22 cellular contexts compared by ENCODE assay signal in genomic region chr2:213171147-213171546, GRCh38. TPM values are rescaled to one million over a fixed set of nuclear protein-coding genes. Genes with fewer than 3 reads are reported as not detected.
DNase-seq lines count a peak whose midpoint lies in the region; ATAC-seq, FAIRE-seq and TF ChIP-seq lines count a peak whose summit lies in the region.
"Had no signal": no experiment of that assay in that cellular context is flagged by ENCODE, and none has a peak within 500 bp of the region (broad histone marks: within the 10 kb centered on the region; RNA-seq: fewer than 3 reads in every experiment).

No MANE protein-coding gene starts in this region.

- peaks cover 13% of the 10 kb centered on the region for H3K4me1 Mint-ChIP-seq in neural progenitor cell
- H3K4me1 Mint-ChIP-seq: CD14-positive monocyte; CD8-positive, alpha-beta memory T cell had no signal

- DNase-seq in HepG2 (ENCODE audit: low spot score) (no peak), right lobe of liver (no peak), neural progenitor cell (ENCODE audit: low spot score) (no peak), HTR-8/SVneo (ENCODE audit: insufficient read length, low spot score) (no peak), C1 segment of cervical spinal cord (lab: John Stamatoyannopoulos, UW) (no peak), NCI-H748 (lab: John Stamatoyannopoulos, UW; ENCODE audit: unreplicated experiment) (no peak)
- no peak for DNase-seq in activated CD4-positive, alpha-beta T cell treated with anti-CD3 and anti-CD28 coated beads, Interleukin-2, amount 50 U/mL, for 4 hours
- DNase-seq: CD4-positive, alpha-beta T cell; CD8-positive, alpha-beta memory T cell; DMS 273 treated with DMSO at 0.1 percent for 48 hours; DMS79; EL; GDM1; GOT3; HFFc6 had no signal

- peaks cover 4% of the 10 kb centered on the region for H3K27me3 Mint-ChIP-seq in neural progenitor cell (ENCODE audit: insufficient read depth, low read depth)
- H3K27me3 Mint-ChIP-seq: CD4-positive, alpha-beta T cell; CD8-positive, alpha-beta memory T cell had no signal

- H3K27ac Mint-ChIP-seq in neural progenitor cell = no peak overlapping the region
- H3K27ac Mint-ChIP-seq: CD14-positive monocyte; CD4-positive, alpha-beta T cell; CD8-positive, alpha-beta memory T cell; HFFc6 had no signal

- H3K79me2 ChIP-seq in HepG2 (ENCODE audit: insufficient read depth, low read length) = no peaks in the 10 kb centered on the region
- no peaks in the 10 kb centered on the region for H3K79me2 ChIP-seq in OCI-LY1 (ENCODE audit: insufficient read depth, low read length)
- no peaks in the 10 kb centered on the region for H3K79me2 ChIP-seq in neural progenitor cell (ENCODE audit: low read depth)

- ATAC-seq in HepG2 (no peak), right lobe of liver (no peak)

- H3K36me3 ChIP-seq in HepG2 (replicated peaks in 1 of 2; ENCODE audit: control insufficient read depth in 1 of 2, insufficient read depth in 2 of 2, low read length in 2 of 2) (no peaks in the 10 kb centered on the region), right lobe of liver (no peaks in the 10 kb centered on the region), OCI-LY1 (ENCODE audit: insufficient read depth, low read length) (0 out of 2 replicates have a peak, but pooled peaks cover 3% of the 10 kb centered on the region), neural progenitor cell (no peaks in the 10 kb centered on the region)
- H3K36me3 ChIP-seq: HAP-1 had no signal

- no peaks in the 10 kb centered on the region for H3K36me3 Mint-ChIP-seq in neural progenitor cell
- H3K36me3 Mint-ChIP-seq: CD14-positive monocyte; CD8-positive, alpha-beta memory T cell had no signal

- TF ChIP-seq POLR2A in HepG2 (IDR thresholded peaks at IDR 0.05; ENCODE audit: insufficient read depth in 1 of 2, low read depth in 2 of 2, low read length in 2 of 2) (no peak), right lobe of liver (IDR thresholded peaks at IDR 0.05) (no peak)

- in situ Hi-C loops in HepG2 (cut with HindIII; ENCODE audit: extremely low pct_ligation_motif_present, low pct_unique_long_range_greater_than_20kb) = no loop called here

- H3K4me2 ChIP-seq in HepG2 (ENCODE audit: low read depth, low read length) (no peak overlapping the region), OCI-LY1 (ENCODE audit: low read length) (peak overlapping the region; percentile 3; the same call in 1 of the 2 replicates), neural progenitor cell (no peak overlapping the region)

- no peak for TF ChIP-seq RAD21 in HepG2 (CRISPR knock-in tag; IDR thresholded peaks at IDR 0.05)

- H3K9ac ChIP-seq in HepG2 (ENCODE audit: insufficient read depth, low read depth, low read length) (no peak overlapping the region), OCI-LY1 (ENCODE audit: low read length) (no peak overlapping the region; the same call in 1 of the 2 replicates), neural progenitor cell (no peak overlapping the region)

- H3K9me3 ChIP-seq in HepG2 (ENCODE audit: low read length) (no peaks in the 10 kb centered on the region), right lobe of liver (no peaks in the 10 kb centered on the region), OCI-LY1 (ENCODE audit: low read length) (peaks cover 6% of the 10 kb centered on the region; the same call in 1 of the 2 replicates), neural progenitor cell (ENCODE audit: low read depth) (no peaks in the 10 kb centered on the region)
- H3K9me3 ChIP-seq: HAP-1 had no signal

- H3K4me3 Mint-ChIP-seq in neural progenitor cell = no peak overlapping the region
- H3K4me3 Mint-ChIP-seq: CD14-positive monocyte; CD4-positive, alpha-beta T cell; CD8-positive, alpha-beta memory T cell; HFFc6 had no signal

- no peaks in the 10 kb centered on the region for H3K9me3 Mint-ChIP-seq in neural progenitor cell
- H3K9me3 Mint-ChIP-seq: CD4-positive, alpha-beta T cell; CD8-positive, alpha-beta memory T cell; HFFc6 had no signal

- H3F3A ChIP-seq in OCI-LY1 (ENCODE audit: insufficient read depth, low read length) = no peaks in the 10 kb centered on the region; the same call in 1 of the 2 replicates
- H3F3A ChIP-seq in neural progenitor cell (ENCODE audit: low read depth) = no peaks in the 10 kb centered on the region

- H3K27me3 ChIP-seq in HepG2 (ENCODE audit: control insufficient read depth in 1 of 2, insufficient read depth in 2 of 2, low read length in 2 of 2) = no peaks in the 10 kb centered on the region
- H3K27me3 ChIP-seq in right lobe of liver = no peaks in the 10 kb centered on the region
- no peaks in the 10 kb centered on the region for H3K27me3 ChIP-seq in OCI-LY1 (ENCODE audit: insufficient read depth, low read length)
- H3K27me3 ChIP-seq in neural progenitor cell = no peaks in the 10 kb centered on the region

- no peaks in the 10 kb centered on the region for H4K20me1 ChIP-seq in HepG2 (ENCODE audit: insufficient read depth, low read length)
- no peaks in the 10 kb centered on the region for H4K20me1 ChIP-seq in OCI-LY1 (ENCODE audit: insufficient read depth, low read length)
- H4K20me1 ChIP-seq in neural progenitor cell (ENCODE audit: low read depth) = no peaks in the 10 kb centered on the region

- no peak for FAIRE-seq in HepG2 (lab: Jason Lieb, UNC)
- FAIRE-seq in HTR-8/SVneo (lab: Jason Lieb, UNC) = no peak
- FAIRE-seq: A204.1, D721Med, H54 had no signal

- no peaks in the 10 kb centered on the region for H3K9me2 ChIP-seq in OCI-LY1 (ENCODE audit: low read depth, low read length)

- H2AFZ ChIP-seq in HepG2 (ENCODE audit: low read length) (no peak overlapping the region), OCI-LY1 (ENCODE audit: low read length) (no peak overlapping the region), neural progenitor cell (replicated peaks) (peak overlapping the region; percentile 14)

- POLR2A ChIA-PET in HepG2 (lab: Yijun Ruan, JAX) = no interaction called here

- intact Hi-C loops in HepG2 (cut with micrococcal nuclease; ENCODE audit: unreplicated experiment) = no loop called here
- intact Hi-C loops in right lobe of liver (cut with DNase I) = no loop called here

- no peak overlapping the region for H3K4me3 ChIP-seq in HepG2 (replicated peaks in 1 of 3; ENCODE audit: insufficient read depth in 1 of 3, low read depth in 2 of 3, low read length in 3 of 3)
- no peak overlapping the region for H3K4me3 ChIP-seq in right lobe of liver
- no peak overlapping the region for H3K4me3 ChIP-seq in OCI-LY1 (ENCODE audit: low read depth, low read length, poor library complexity, severe bottlenecking)
- H3K4me3 ChIP-seq in neural progenitor cell = no peak overlapping the region
- H3K4me3 ChIP-seq: HAP-1 had no signal

- H3K4me1 ChIP-seq in HepG2 (ENCODE audit: insufficient read depth, low read length) (peaks cover 9% of the 10 kb centered on the region; the same call in 1 of the 2 replicates), right lobe of liver (no peaks in the 10 kb centered on the region), OCI-LY1 (ENCODE audit: insufficient read depth, low read length, severe bottlenecking) (peaks cover 58% of the 10 kb centered on the region), neural progenitor cell (peaks cover 10% of the 10 kb centered on the region)
- H3K4me1 ChIP-seq: HAP-1 had no signal

- 32% methylated on average over 4 of the region's 4 CpGs for WGBS in HepG2 (ENCODE audit: low lambda C conversion rate)
- WGBS in right lobe of liver (ENCODE audit: insufficient coverage, low coverage, low lambda C conversion rate, missing lambda C conversion rate) = 87% methylated on average over 3 of the region's 4 CpGs

- TF ChIP-seq EP300 in HepG2 (IDR thresholded peaks at IDR 0.05; ENCODE audit: low read depth in 2 of 2, low read length in 2 of 2) (no peak), HepG2 (CRISPR knock-in tag; IDR thresholded peaks at IDR 0.05; ENCODE audit: borderline replicate concordance) (no peak)

- H3K27ac ChIP-seq in HepG2 (ENCODE audit: extremely low read length, insufficient read depth, low read length) (no peak overlapping the region), right lobe of liver (no peak overlapping the region), OCI-LY1 (ENCODE audit: low read depth, low read length, poor library complexity, severe bottlenecking) (peak overlapping the region; percentile 84), neural progenitor cell (no peak overlapping the region)
- H3K27ac ChIP-seq: 22Rv1 had no signal

- TF ChIP-seq CTCF in HepG2 (CRISPR knock-in tag; IDR thresholded peaks at IDR 0.05) (no peak), right lobe of liver (IDR thresholded peaks at IDR 0.05) (no peak), OCI-LY1 (IDR thresholded peaks at IDR 0.05; ENCODE audit: low read length) (no peak), neural progenitor cell (IDR thresholded peaks at IDR 0.05) (no peak)

- BruUV-seq in HepG2 (replicated peaks; lab: Mats Ljungman, UMichigan) = no TSS peak

- CTCF ChIA-PET in HepG2 (lab: Yijun Ruan, JAX; ENCODE audit: low intra/inter-chr PET ratio, low total read pairs) = no interaction called here

TF ChIP-seq in HepG2, 621 proteins besides CTCF, POLR2A, EP300 and RAD21 (continues in another document):
- TF ChIP-seq ATF7 (IDR thresholded peaks at IDR 0.05) = peak; percentile 64
- TF ChIP-seq ATF7 (CRISPR knock-in tag; IDR thresholded peaks at IDR 0.05) = no peak
- TF ChIP-seq FOXJ3 (CRISPR knock-in tag; IDR thresholded peaks at IDR 0.05; ENCODE audit: borderline replicate concordance) = no peak

RNA-seq across cellular contexts. Expression of gene IKZF2, which starts 19.7 kb away (rescaled TPM):
- total RNA-seq in HepG2 (2016; rRNA removed; fragmentation: Illumina TruSeq; extraction: Trizol) (0.60 and 0.86 TPM in 2 replicates), right lobe of liver (1 to 10 TPM; 1.1 to 4.1 (median 1.9) TPM), neural progenitor cell (ENCODE audit: low replicate concordance) (29.3 and 29.7 TPM in 2 replicates)
- under 0.01 and 0.26 TPM in 2 replicates for total RNA-seq in HepG2 (2016; cell fraction: cytosol; rRNA removed; fragmentation: Illumina TruSeq; extraction: Trizol; ENCODE audit: low read depth)
- total RNA-seq in HepG2 (2016; cell fraction: insoluble cytoplasmic fraction; rRNA removed; fragmentation: Illumina TruSeq; extraction: Trizol) = 0.83 and 0.97 TPM in 2 replicates
- 0.22 and 0.28 TPM in 2 replicates for total RNA-seq in HepG2 (2016; cell fraction: membrane; rRNA removed; fragmentation: Illumina TruSeq; extraction: Trizol)
- 1.8 and 2.1 TPM in 2 replicates for total RNA-seq in HepG2 (2016; cell fraction: nucleus; rRNA removed; fragmentation: Illumina TruSeq; extraction: Trizol)
- polyA plus RNA-seq in HepG2 (2011; rRNA removed) = 0.18 and 0.35 TPM in 2 replicates
- polyA plus RNA-seq in HepG2 (2011; cell fraction: cytosol; rRNA removed) = 0.13 and 0.22 TPM in 2 replicates
- 0.13 and 0.45 TPM in 2 replicates for polyA plus RNA-seq in HepG2 (2011; cell fraction: nucleus; rRNA removed)
- 0.09 and 0.27 TPM in 2 replicates for polyA plus RNA-seq in HepG2 (2012)
- 0.09 and 0.10 TPM in 2 replicates for polyA plus RNA-seq in HepG2 (2016; cell fraction: cytosol; fragmentation: Illumina TruSeq; extraction: Trizol; ENCODE audit: low read depth)
- polyA plus RNA-seq in HepG2 (2016; cell fraction: insoluble cytoplasmic fraction; fragmentation: Illumina TruSeq; extraction: Trizol; ENCODE audit: low read depth) = 0.30 and 0.37 TPM in 2 replicates
- polyA plus RNA-seq in HepG2 (2016; cell fraction: membrane; fragmentation: Illumina TruSeq; extraction: Trizol; ENCODE audit: low read depth) = 0.06 and 0.23 TPM in 2 replicates
- polyA plus RNA-seq in HepG2 (2016; cell fraction: nucleus; fragmentation: Illumina TruSeq; extraction: Trizol; ENCODE audit: insufficient read depth, low read depth) = 0.15 and 0.36 TPM in 2 replicates
- 1.7 and 5.0 TPM in 2 replicates for polyA minus RNA-seq in HepG2 (2011; rRNA and poly(A)+ RNA removed; ENCODE audit: low replicate concordance)
- 0.88 and 0.99 TPM in 2 replicates for polyA minus RNA-seq in HepG2 (2011; cell fraction: cytosol; rRNA and poly(A)+ RNA removed)
- 1.7 and 3.2 TPM in 2 replicates for polyA minus RNA-seq in HepG2 (2011; cell fraction: nucleus; rRNA and poly(A)+ RNA removed)
